Comparison of ENCODE assay signal across 13 cellular contexts in genomic region chr2:217920879-217921603, GRCh38.
DNase-seq lines count a peak whose midpoint lies in the region; ATAC-seq and TF ChIP-seq lines count a peak whose summit lies in the region.
"Had no signal": no experiment of that assay in that cellular context is flagged by ENCODE, and none has a peak within 500 bp of the region (broad histone marks: within the 10 kb centered on the region; RNA-seq: fewer than 3 reads in every experiment).

No MANE protein-coding gene starts in this region.

- H3K4me3 Mint-ChIP-seq in type B pancreatic cell (no peak overlapping the region), T-helper 17 cell (no peak overlapping the region)
- H3K4me3 Mint-ChIP-seq: dendritic cell treated with granulocyte-macrophage colony-stimulating factor and Interleukin-4, amounts not matched to agents 40 ng/mL and 50 ng/mL, for 4 days; immature natural killer cell; T-cell had no signal

- H3K36me3 Mint-ChIP-seq in type B pancreatic cell (peaks cover 7% of the 10 kb centered on the region), T-helper 17 cell (ENCODE audit: low read depth) (no peaks in the 10 kb centered on the region)
- H3K36me3 Mint-ChIP-seq: immature natural killer cell, T-cell had no signal

- DNase-seq in RWPE1 (ENCODE audit: low spot score) (no peak), Right ventricle myocardium inferior (ENCODE audit: missing footprints) (peak; percentile 78), type B pancreatic cell (ENCODE audit: extremely low spot score, unreplicated experiment) (no peak), T-helper 17 cell (no peak), globus pallidus (ENCODE audit: low spot score) (no peak), NCI-H2196 (lab: John Stamatoyannopoulos, UW; ENCODE audit: unreplicated experiment) (no peak)
- DNase-seq: immature natural killer cell, NCI-H2171, T-cell had no signal

- H3K9me3 Mint-ChIP-seq in type B pancreatic cell: no peaks in the 10 kb centered on the region
- H3K9me3 Mint-ChIP-seq: dendritic cell treated with granulocyte-macrophage colony-stimulating factor and Interleukin-4, amounts not matched to agents 40 ng/mL and 50 ng/mL, for 4 days; immature natural killer cell; T-cell had no signal

- peaks cover 32% of the 10 kb centered on the region for H3K36me3 ChIP-seq in muscle layer of colon (ENCODE audit: insufficient read depth, low read length)

- intact Hi-C loops in Right ventricle myocardium inferior (cut with DNase I): loop anchor here (2.0 kb wide), 1 partner anchor 16 kb away; no protein-coding TSS in a partner anchor

- H3K4me1 Mint-ChIP-seq in type B pancreatic cell (ENCODE audit: unreplicated experiment) (peaks cover 74% of the 10 kb centered on the region), T-helper 17 cell (peaks cover 5% of the 10 kb centered on the region)
- H3K4me1 Mint-ChIP-seq: immature natural killer cell, T-cell had no signal

- POLR2A ChIA-PET in RWPE1 (lab: Yijun Ruan, JAX; ENCODE audit: low non-redundant PET): interaction anchor here (0.7 kb wide), 1 partner anchor 116 kb away, joined by 7 read pairs; no protein-coding TSS in a partner anchor

- peak overlapping the region; percentile 58 for H3K27ac Mint-ChIP-seq in type B pancreatic cell
- H3K27ac Mint-ChIP-seq in T-helper 17 cell: no peak overlapping the region
- H3K27ac Mint-ChIP-seq: dendritic cell treated with granulocyte-macrophage colony-stimulating factor and Interleukin-4, amounts not matched to agents 40 ng/mL and 50 ng/mL, for 4 days; immature natural killer cell; T-cell had no signal

- H3K9ac ChIP-seq in muscle layer of colon (ENCODE audit: low read length): peak overlapping the region; percentile 93

- peaks cover 99% of the 10 kb centered on the region for H3K4me1 ChIP-seq in muscle layer of colon (ENCODE audit: insufficient read depth, low read length)

- H3K9me3 ChIP-seq in muscle layer of colon (ENCODE audit: low read length) (no peaks in the 10 kb centered on the region), T-helper 17 cell (ENCODE audit: control insufficient read depth, low read length, poor library complexity, severe bottlenecking) (no peaks in the 10 kb centered on the region)

- peak overlapping the region; percentile 67 for H3K27ac ChIP-seq in RWPE1
- peak overlapping the region; percentile 97 for H3K27ac ChIP-seq in muscle layer of colon (ENCODE audit: low read depth, low read length)

- TF ChIP-seq CTCF in RWPE1 (conservative IDR thresholded peaks at IDR 0.05; ENCODE audit: low read depth) (no peak), type B pancreatic cell (conservative IDR thresholded peaks at IDR 0.05) (no peak)

- H3K27me3 Mint-ChIP-seq in type B pancreatic cell: no peaks in the 10 kb centered on the region
- peaks cover 30% of the 10 kb centered on the region for H3K27me3 Mint-ChIP-seq in T-helper 17 cell

- no peaks in the 10 kb centered on the region for H3K27me3 ChIP-seq in muscle layer of colon (ENCODE audit: control insufficient read depth in 1 of 2, insufficient read depth in 2 of 2, low read length in 2 of 2)

- ATAC-seq in Right ventricle myocardium inferior: peak; percentile 68
- no peak for ATAC-seq in T-helper 17 cell
- no peak for ATAC-seq in GM21515 (IDR thresholded peaks at IDR 0.05; ENCODE audit: unreplicated experiment)
- ATAC-seq: HCT116, T-cell had no signal

- CTCF ChIA-PET in RWPE1 (lab: Yijun Ruan, JAX): interaction anchor here (0.9 to 1.4 kb wide), 2 partner anchors 30 to 132 kb away, joined by 5 read pairs; no protein-coding TSS in a partner anchor

- H3K4me3 ChIP-seq in muscle layer of colon (ENCODE audit: low read depth in 1 of 2, low read length in 2 of 2): peak overlapping the region in 1 of 2 donors; percentile 36
